34 cellular contexts compared by ENCODE assay signal in genomic region chr3:55752911-55753310, GRCh38.
"Had no signal": no experiment of that assay in that cellular context is flagged by ENCODE, and none has a peak within 500 bp of the region (broad histone marks: within the 10 kb centered on the region; RNA-seq: fewer than 3 reads in every experiment).

No MANE protein-coding gene starts in this region.

- H3K9me3 ChIP-seq: MG63 had no signal

- H3K4me3 ChIP-seq: MG63 had no signal

- H3K27ac ChIP-seq: KMS-11 had no signal

- H3K4me2 ChIP-seq: KMS-11 had no signal

- H3K9ac ChIP-seq: KMS-11 had no signal

- DNase-seq: Karpas-422, Kasumi-1, MG63, MM.1S, MV-4-11, NCI-H1048, NCI-H1092, NCI-H1092 treated with DMSO at 0.1 percent for 48 hours, NCI-H1105, NCI-H1105 treated with DMSO at 0.1 percent for 48 hours, NCI-H1417, NCI-H1417 treated with DMSO at 0.1 percent for 48 hours, NCI-H1436, NCI-H1436 treated with DMSO at 0.1 percent for 48 hours, NCI-H146, NCI-H1694, NCI-H1694 treated with DMSO at 0.1 percent for 48 hours, NCI-H187, NCI-H187 treated with DMSO at 0.1 percent for 48 hours, NCI-H1930, NCI-H2029, NCI-H2029 treated with DMSO at 0.1 percent for 48 hours, NCI-H2081, NCI-H2081 treated with DMSO at 0.1 percent for 48 hours, NCI-H2107, NCI-H2171, NCI-H2171 treated with DMSO at 0.1 percent for 48 hours, NCI-H2227 treated with DMSO at 0.1 percent for 48 hours, NCI-H226, NCI-H345, NCI-H446, NCI-H446 treated with DMSO at 0.1 percent for 48 hours, NCI-H510A had no signal

- H3K27me3 ChIP-seq: MG63 had no signal

- H3K36me3 ChIP-seq: MG63 had no signal
